10 cellular contexts compared by ENCODE assay signal in the genomic region with DNA sequence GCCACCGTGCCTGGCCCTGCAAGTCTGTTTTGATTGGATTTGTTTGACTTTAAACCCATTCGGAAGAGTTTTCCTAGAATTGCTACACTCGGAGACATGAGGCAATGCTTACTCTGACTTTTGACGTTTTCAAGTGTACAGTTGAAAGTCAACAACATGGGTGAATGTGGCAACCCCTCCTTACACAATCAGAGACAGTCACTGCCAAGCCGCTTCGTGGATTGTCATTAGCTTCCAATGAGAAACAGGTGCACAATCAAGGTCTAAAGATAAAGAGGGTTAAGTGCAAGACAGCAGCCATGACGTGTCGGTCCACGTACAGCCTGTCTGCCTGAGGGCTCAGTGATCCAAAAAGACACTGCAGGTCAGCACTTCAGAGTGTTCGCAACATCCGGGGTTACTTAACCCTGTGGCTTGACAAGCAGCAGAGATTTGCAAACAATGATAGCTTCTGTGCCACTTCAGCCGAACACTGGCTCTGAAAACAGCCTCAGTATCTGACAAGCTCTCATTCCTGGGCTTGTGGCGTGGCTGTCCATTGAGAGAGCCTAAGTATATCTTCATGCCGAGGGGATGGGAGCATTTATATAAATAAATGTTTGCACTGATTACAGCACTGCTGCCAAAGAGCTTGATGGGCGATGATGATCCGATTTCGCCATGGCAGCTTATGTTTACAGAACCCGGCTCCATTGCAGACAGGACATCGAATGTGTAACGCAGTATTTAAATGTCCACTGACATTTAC.
A peak's percentile ranks its signal among the peaks of the same experiment; 100 is the strongest.
DNase-seq lines count a peak whose midpoint lies in the region; ATAC-seq and TF ChIP-seq lines count a peak whose summit lies in the region.
"Had no signal": no experiment of that assay in that cellular context is flagged by ENCODE, and none has a peak within 500 bp of the region (broad histone marks: within the 10 kb centered on the region; RNA-seq: fewer than 3 reads in every experiment).

No MANE protein-coding gene starts in this region.

- in situ Hi-C loops in transverse colon (cut with MboI; ENCODE audit: low pct_ligation_motif_present in 1 of 4, low pct_unique_long_range_greater_than_20kb in 1 of 4, low sequenced_read_pairs in 3 of 4): no loop called here

- H3K4me3 ChIP-seq in right cardiac atrium (ENCODE audit: low read length) (no peak overlapping the region), psoas muscle (peak overlapping the region; percentile 38), Karpas-422 (ENCODE audit: low read length) (no peak overlapping the region), transverse colon (no peak overlapping the region)

- intact Hi-C loops in right cardiac atrium (cut with DNase I) (no loop called here), psoas muscle (cut with DNase I) (loop anchor here (5.0 to 10.0 kb wide), 4 partner anchors 182 to 1946 kb away; partner anchors contain the start of genes AKAP17A (in 1 of the 2), DHRSX (in 1 of the 2) and ZBED1 (in 1 of the 2)), transverse colon (cut with DNase I; ENCODE audit: low total_unique reads) (loop anchor here (10.0 kb wide), 1 partner anchor 1326 kb away; no protein-coding TSS in a partner anchor)

- H3K27ac ChIP-seq in right cardiac atrium (ENCODE audit: low read length): peak overlapping the region; percentile 62
- H3K27ac ChIP-seq in psoas muscle: peak overlapping the region; percentile 87
- H3K27ac ChIP-seq in Karpas-422 (ENCODE audit: low read length): no peak overlapping the region
- H3K27ac ChIP-seq in transverse colon: no peak overlapping the region

- TF ChIP-seq POLR2A in transverse colon (IDR thresholded peaks at IDR 0.05): no peak

- H3K9me2 ChIP-seq in Karpas-422 (replicated peaks; ENCODE audit: insufficient read depth, low read length): no peaks in the 10 kb centered on the region

- DNase-seq in CD1c-positive myeloid dendritic cell (ENCODE audit: extremely low spot score) (peak; percentile 28), amniotic epithelial cell (ENCODE audit: low read depth) (peak; percentile 99), right cardiac atrium (peak; percentile 45 to 66 (median 58)), psoas muscle (peak; percentile 66 to 75), T-helper 1 cell (no peak), Karpas-422 (no peak), transverse colon (no peak)
- DNase-seq: activated CD4-positive, alpha-beta T cell treated with anti-CD3 and anti-CD28 coated beads for 36 hours; NCI-H1105 treated with DMSO at 0.1 percent for 48 hours had no signal

- H3K4me1 ChIP-seq in right cardiac atrium (ENCODE audit: control insufficient read depth, insufficient read depth, low read length): peaks cover 2% of the 10 kb centered on the region
- no peaks in the 10 kb centered on the region for H3K4me1 ChIP-seq in psoas muscle
- H3K4me1 ChIP-seq in Karpas-422 (ENCODE audit: low read length): no peaks in the 10 kb centered on the region
- no peaks in the 10 kb centered on the region for H3K4me1 ChIP-seq in transverse colon

- H3K27me3 ChIP-seq in right cardiac atrium (ENCODE audit: control insufficient read depth, insufficient read depth): no peaks in the 10 kb centered on the region
- no peaks in the 10 kb centered on the region for H3K27me3 ChIP-seq in psoas muscle (ENCODE audit: insufficient read depth in 3 of 3, low read length in 2 of 3)
- no peaks in the 10 kb centered on the region for H3K27me3 ChIP-seq in Karpas-422 (ENCODE audit: low read length)
- H3K27me3 ChIP-seq in transverse colon: no peaks in the 10 kb centered on the region

- ATAC-seq in right cardiac atrium (peak; percentile 81 to 83), psoas muscle (peak; percentile 84 to 91 (median 87))
- no peak for ATAC-seq in activated CD4-positive, CD25-positive, alpha-beta regulatory T cell treated with anti-CD3 and anti-CD28 coated beads, Interleukin-2, amount 50 U/mL, for 24 hours
- ATAC-seq: activated CD4-positive, alpha-beta T cell treated with anti-CD3 and anti-CD28 coated beads for 36 hours had no signal

- no peak for TF ChIP-seq CTCF in psoas muscle (IDR thresholded peaks at IDR 0.05)
- TF ChIP-seq CTCF in transverse colon (IDR thresholded peaks at IDR 0.05): no peak

- H3K36me3 ChIP-seq in psoas muscle (ENCODE audit: insufficient read depth in 1 of 2, low read depth in 1 of 2) (no peaks in the 10 kb centered on the region), Karpas-422 (ENCODE audit: insufficient read depth, low read length) (no peaks in the 10 kb centered on the region), transverse colon (no peaks in the 10 kb centered on the region)

- H2AFZ ChIP-seq in Karpas-422 (ENCODE audit: low read length): no peak overlapping the region

- TF ChIP-seq EP300 in transverse colon (IDR thresholded peaks at IDR 0.05; ENCODE audit: low read depth): no peak

- no peaks in the 10 kb centered on the region for H4K20me1 ChIP-seq in Karpas-422 (ENCODE audit: insufficient read depth, low read depth, low read length)

- H3K9ac ChIP-seq in Karpas-422 (ENCODE audit: low read length): no peak overlapping the region

- no peaks in the 10 kb centered on the region for H3K9me3 ChIP-seq in right cardiac atrium (ENCODE audit: control insufficient read depth, low read length)
- H3K9me3 ChIP-seq in psoas muscle: no peaks in the 10 kb centered on the region
- peaks cover 4% of the 10 kb centered on the region; the same call in 1 of the 2 replicates for H3K9me3 ChIP-seq in Karpas-422 (ENCODE audit: low read length)
- H3K9me3 ChIP-seq in transverse colon: no peaks in the 10 kb centered on the region

- WGBS in right cardiac atrium: 50% methylated on average over 20 of the region's 20 CpGs
- WGBS in psoas muscle, 3 donors: 29 to 46% (median 35%) methylated on average over 20 of the region's 20 CpGs
- 33 to 76% methylated on average over 3 to 20 of the region's 20 CpGs for whole genome bisulfite sequencing in transverse colon (ENCODE audit: low coverage in 1 of 2), 2 donors

- no peak overlapping the region for H3K4me2 ChIP-seq in Karpas-422 (ENCODE audit: low read depth, low read length, poor library complexity, severe bottlenecking)

- no peaks in the 10 kb centered on the region for H3K79me2 ChIP-seq in Karpas-422 (ENCODE audit: low read length)

Comparison
In these comparisons a context has a peak if more than half of its experiments do, and no peak if none do; other contexts are left out.
1. DNase-seq: peak in CD1c-positive myeloid dendritic cell (single experiment), amniotic epithelial cell (single experiment), right cardiac atrium (3 of 3) and psoas muscle (2 of 2); none in T-helper 1 cell (0 of 5), Karpas-422 (single experiment) and transverse colon (single experiment).
2. ATAC-seq: peak in right cardiac atrium (2 of 2) and psoas muscle (4 of 4); none in activated CD4-positive, CD25-positive, alpha-beta regulatory T cell treated with anti-CD3 and anti-CD28 coated beads, Interleukin-2, amount 50 U/mL, for 24 hours (0 of 2).
3. H3K27ac ChIP-seq: peak in right cardiac atrium (single experiment) and psoas muscle (single experiment); none in Karpas-422 (single experiment) and transverse colon (0 of 4).
4. intact Hi-C loops: an anchor here in psoas muscle (5.0 to 10.0 kb wide) and transverse colon (10.0 kb wide); none called in right cardiac atrium.